Comparison of ENCODE assay signal across 11 cellular contexts in the genomic region with DNA sequence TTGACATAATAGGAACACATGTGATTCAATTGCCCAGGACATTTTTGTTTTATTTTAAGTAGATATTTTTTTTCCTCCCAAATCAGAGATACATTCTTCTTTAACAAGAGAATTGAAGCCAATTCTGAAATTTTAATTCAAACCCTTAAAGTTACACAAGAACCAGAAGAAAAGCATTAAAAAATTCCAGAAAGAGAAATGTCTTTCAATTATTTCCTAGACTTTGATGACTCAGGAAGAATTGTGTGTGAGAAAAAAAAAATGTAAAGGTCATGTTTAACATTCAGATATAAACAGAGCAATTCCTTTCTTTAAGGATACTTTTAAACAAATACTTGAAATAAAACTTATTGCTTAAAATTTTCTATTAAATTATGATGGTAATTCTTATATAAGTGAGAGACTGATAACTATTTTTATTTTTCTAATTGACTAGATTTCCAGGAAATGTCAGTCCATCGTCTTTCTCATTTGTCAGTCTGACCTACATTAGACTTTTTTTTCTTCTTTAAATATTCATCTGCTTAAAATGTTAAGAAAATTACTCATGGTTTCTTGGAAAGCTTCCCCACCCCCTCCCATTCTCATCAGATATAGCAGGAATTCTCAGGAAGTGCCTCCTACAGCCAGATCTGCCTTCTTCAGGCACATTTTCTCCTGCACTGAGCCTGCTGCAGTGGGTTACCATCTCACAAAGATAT.
DNase-seq lines count a peak whose midpoint lies in the region; ATAC-seq, FAIRE-seq and TF ChIP-seq lines count a peak whose summit lies in the region.
"Had no signal": no experiment of that assay in that cellular context is flagged by ENCODE, and none has a peak within 500 bp of the region (broad histone marks: within the 10 kb centered on the region; RNA-seq: fewer than 3 reads in every experiment).

No MANE protein-coding gene starts in this region.

- no peaks in the 10 kb centered on the region for H3K9me1 ChIP-seq in keratinocyte (ENCODE audit: control insufficient read depth, extremely low read depth, insufficient read depth, low read length)

- H3K4me1 ChIP-seq in A549: peaks cover 20% of the 10 kb centered on the region
- peaks cover 6% of the 10 kb centered on the region for H3K4me1 ChIP-seq in keratinocyte (ENCODE audit: control insufficient read depth, extremely low read depth, insufficient read depth, low read length)

- H3K4me2 ChIP-seq in A549 (peak overlapping the region; percentile 63), keratinocyte (ENCODE audit: control insufficient read depth, extremely low read depth, insufficient read depth, low read depth, low read length) (no peak overlapping the region)

- peak overlapping the region; percentile 47 for H2AFZ ChIP-seq in keratinocyte (ENCODE audit: control insufficient read depth, low read length)

- no peak for TF ChIP-seq RAD21 in A549 (conservative IDR thresholded peaks at IDR 0.05 in 1 of 2, IDR thresholded peaks at IDR 0.05 in 1 of 2)

- DNase-seq in A549 (ENCODE audit: low read depth in 1 of 2, low spot score in 1 of 2): peak in 1 of 2 experiments; percentile 37
- peak; percentile 22 for DNase-seq in H7
- peak; percentile 43 for DNase-seq in astrocyte of the cerebellum (ENCODE audit: low read depth)
- DNase-seq in keratinocyte (ENCODE audit: low read depth, low spot score): no peak
- no peak for DNase-seq in cerebellar nuclear complex (lab: John Stamatoyannopoulos, UW)
- DNase-seq: DMS153, NCI-H2029 treated with DMSO at 0.1 percent for 48 hours had no signal

- H3K4me3 ChIP-seq in A549 (no peak overlapping the region), H7 (ENCODE audit: insufficient read depth, low read depth, low read length) (no peak overlapping the region), astrocyte of the cerebellum (ENCODE audit: low read depth, low read length) (no peak overlapping the region), keratinocyte (ENCODE audit: control insufficient read depth in 2 of 3, extremely low read depth in 1 of 3, insufficient read depth in 2 of 3, low read depth in 1 of 3, low read length in 3 of 3) (no peak overlapping the region)

- TF ChIP-seq POLR2A in A549 (IDR thresholded peaks at IDR 0.05; ENCODE audit: low read length): no peak

- ATAC-seq in A549 (peak; percentile 70 to 84), GM19395 (IDR thresholded peaks at IDR 0.05; ENCODE audit: unreplicated experiment) (no peak), HG03521 (IDR thresholded peaks at IDR 0.05; ENCODE audit: unreplicated experiment) (no peak), GM21360 (IDR thresholded peaks at IDR 0.05; ENCODE audit: unreplicated experiment) (no peak)

- TF ChIP-seq EP300 in A549 (IDR thresholded peaks at IDR 0.05): no peak

- H3K27ac ChIP-seq in A549 (peak overlapping the region; percentile 42 to 76), keratinocyte (ENCODE audit: control insufficient read depth, insufficient read depth, low read length) (no peak overlapping the region)
- H3K27ac ChIP-seq: neutrophil had no signal

- no peaks in the 10 kb centered on the region for H4K20me1 ChIP-seq in keratinocyte (ENCODE audit: control insufficient read depth, extremely low read depth, insufficient read depth, low read length)

- in situ Hi-C loops in astrocyte of the cerebellum (cut with HindIII; ENCODE audit: low sequenced_read_pairs): no loop called here

- TF ChIP-seq CTCF in A549 (IDR thresholded peaks at IDR 0.05): no peak
- no peak for TF ChIP-seq CTCF in astrocyte of the cerebellum (IDR thresholded peaks at IDR 0.05; ENCODE audit: low read depth, low read length, missing control alignments)
- TF ChIP-seq CTCF in keratinocyte (optimal IDR thresholded peaks at IDR 0.05 in 1 of 3, IDR thresholded peaks at IDR 0.05 in 1 of 3, conservative IDR thresholded peaks at IDR 0.05 in 1 of 3; ENCODE audit: extremely low read depth in 1 of 3, insufficient read depth in 2 of 3, low read length in 3 of 3): no peak

- H3K36me3 ChIP-seq in H7 (replicated peaks; ENCODE audit: control insufficient read depth, insufficient read depth, low read length) (no peaks in the 10 kb centered on the region), keratinocyte (ENCODE audit: control insufficient read depth in 2 of 2, extremely low read depth in 1 of 2, insufficient read depth in 2 of 2, low read length in 2 of 2) (no peaks in the 10 kb centered on the region)
- H3K36me3 ChIP-seq: neutrophil had no signal

- no peaks in the 10 kb centered on the region for H3K79me2 ChIP-seq in keratinocyte (ENCODE audit: control insufficient read depth, insufficient read depth, low read length)

- no peaks in the 10 kb centered on the region for H3K27me3 ChIP-seq in H7 (ENCODE audit: control insufficient read depth, insufficient read depth, low read length)
- H3K27me3 ChIP-seq in keratinocyte (ENCODE audit: control insufficient read depth, extremely low read depth, insufficient read depth, low read length): no peaks in the 10 kb centered on the region
- H3K27me3 ChIP-seq: neutrophil had no signal

- dilution Hi-C loops in keratinocyte (cut with MboI; ENCODE audit: extremely low pct_ligation_motif_present, low sequenced_read_pairs): no loop called here

- POLR2A ChIA-PET in A549 (lab: Yijun Ruan, JAX): no interaction called here

- H3K9me3 ChIP-seq in A549: no peaks in the 10 kb centered on the region
- H3K9me3 ChIP-seq in keratinocyte (ENCODE audit: control insufficient read depth, low read depth, low read length): no peaks in the 10 kb centered on the region
- H3K9me3 ChIP-seq: neutrophil had no signal

- no peak overlapping the region for H3K9ac ChIP-seq in keratinocyte (ENCODE audit: control insufficient read depth, extremely low read depth, insufficient read depth, low read length)

- CTCF ChIA-PET in A549 (lab: Yijun Ruan, JAX): interaction anchor here (1.1 kb wide), 1 partner anchor 441 kb away, joined by 3 read pairs; no protein-coding TSS in a partner anchor

- no peak for FAIRE-seq in A549 (lab: Jason Lieb, UNC)
- no peak for FAIRE-seq in keratinocyte (lab: Jason Lieb, UNC)

- 14% methylated on average over 1 of the region's 1 CpG for WGBS in A549 (ENCODE audit: missing lambda C conversion rate)

TF ChIP-seq in A549, 52 proteins besides CTCF, POLR2A, EP300 and RAD21:
- TF ChIP-seq CHD2 (IDR thresholded peaks at IDR 0.05; ENCODE audit: low read length, partially characterized antibody): no peak
- peak; percentile 55 for TF ChIP-seq MAFK (IDR thresholded peaks at IDR 0.05; ENCODE audit: partially characterized antibody)
- TF ChIP-seq, protein P1, sequence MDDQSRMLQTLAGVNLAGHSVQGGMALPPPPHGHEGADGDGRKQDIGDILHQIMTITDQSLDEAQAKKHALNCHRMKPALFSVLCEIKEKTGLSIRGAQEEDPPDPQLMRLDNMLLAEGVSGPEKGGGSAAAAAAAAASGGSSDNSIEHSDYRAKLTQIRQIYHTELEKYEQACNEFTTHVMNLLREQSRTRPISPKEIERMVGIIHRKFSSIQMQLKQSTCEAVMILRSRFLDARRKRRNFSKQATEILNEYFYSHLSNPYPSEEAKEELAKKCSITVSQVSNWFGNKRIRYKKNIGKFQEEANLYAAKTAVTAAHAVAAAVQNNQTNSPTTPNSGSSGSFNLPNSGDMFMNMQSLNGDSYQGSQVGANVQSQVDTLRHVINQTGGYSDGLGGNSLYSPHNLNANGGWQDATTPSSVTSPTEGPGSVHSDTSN (IDR thresholded peaks at IDR 0.05): no peak
- no peak for TF ChIP-seq ZC3H11A (IDR thresholded peaks at IDR 0.05)
- TF ChIP-seq ZNF302 (CRISPR knock-in tag; IDR thresholded peaks at IDR 0.05): no peak
- peak; percentile 33; the same call in 1 of the 2 replicates for TF ChIP-seq JUNB (IDR thresholded peaks at IDR 0.05)
- no peak for TF ChIP-seq NR3C1 (IDR thresholded peaks at IDR 0.05)
- no peak for TF ChIP-seq BHLHE40 (IDR thresholded peaks at IDR 0.05; ENCODE audit: low read depth, low read length)
- no peak for TF ChIP-seq KDM1A (IDR thresholded peaks at IDR 0.05; ENCODE audit: low read depth)

Comparison
In these comparisons a context has a peak if more than half of its experiments do, and no peak if none do; other contexts are left out.
1. ATAC-seq: peak in A549 (2 of 2); none in GM19395 (single experiment), HG03521 (single experiment) and GM21360 (single experiment).
2. DNase-seq: peak in H7 (single experiment) and astrocyte of the cerebellum (single experiment); none in keratinocyte (single experiment) and cerebellar nuclear complex (0 of 2).